Comparison of ENCODE assay signal across 29 cellular contexts in the genomic region with DNA sequence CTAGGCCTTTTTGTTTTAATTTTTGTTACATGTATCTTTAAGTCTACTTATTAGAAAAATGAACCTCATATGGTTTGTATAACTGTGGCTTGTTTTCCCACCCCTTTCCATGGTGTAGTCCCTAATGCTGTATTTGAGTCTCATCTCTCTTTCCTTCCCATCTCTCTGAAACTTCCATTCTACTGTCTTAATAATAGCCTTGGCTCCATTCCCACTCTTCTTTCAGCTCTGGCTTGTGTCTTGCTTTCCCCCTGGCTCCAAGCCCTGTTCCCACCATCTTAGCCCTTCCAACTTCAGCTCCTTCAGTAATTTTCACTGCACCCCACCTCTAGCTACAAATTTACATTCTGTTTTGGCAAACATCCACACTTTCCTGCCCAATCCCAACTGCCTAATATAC.
"Had no signal": no experiment of that assay in that cellular context is flagged by ENCODE, and none has a peak within 500 bp of the region (broad histone marks: within the 10 kb centered on the region; RNA-seq: fewer than 3 reads in every experiment).

No MANE protein-coding gene starts in this region.

- H3K36me3 ChIP-seq: brain microvascular endothelial cell, MG63 had no signal

- H3K4me3 Mint-ChIP-seq: activated CD4-positive, alpha-beta T cell treated with anti-CD3 and anti-CD28 coated beads, Interleukin-2, amount 10 ng/mL, durations not matched to agents 24 days and 14 days; activated CD8-positive, alpha-beta T cell treated with anti-CD3 and anti-CD28 coated beads for 36 hours; activated naive CD8-positive, alpha-beta T cell treated with anti-CD3 and anti-CD28 coated beads for 36 hours; activated T-cell treated with anti-CD3 and anti-CD28 coated beads, Interleukin-2, amount 50 U/mL, for 72 hours; activated T-helper 17 cell treated with anti-CD3 and anti-CD28 coated beads, Interleukin-2, amount 50 U/mL, for 72 hours; T-helper 1 cell treated with Interleukin-12 subunit alpha and Interleukin-12 subunit beta and Interleukin-4 antibody, amounts not matched to agents 30 μg/mL and 1 μg/mL, for 36 hours; T-helper 2 cell treated with Interferon-gamma antibody and Interleukin-4, amounts not matched to agents 5 μg/mL and 100 μg/mL, for 36 hours had no signal

- DNase-seq: activated CD4-positive, alpha-beta T cell treated with anti-CD3 and anti-CD28 coated beads, Interleukin-2, amount 10 ng/mL, durations not matched to agents 24 days and 14 days; activated CD4-positive, alpha-beta T cell treated with anti-CD3 and anti-CD28 coated beads, Interleukin-2, amount 50 U/mL, for 4 hours; activated CD8-positive, alpha-beta T cell treated with anti-CD3 and anti-CD28 coated beads for 36 hours; activated effector memory CD4-positive, alpha-beta T cell treated with anti-CD3 and anti-CD28 coated beads, Interleukin-2, amount 50 U/mL, for 16 hours; activated naive CD4-positive, alpha-beta T cell; activated naive CD4-positive, alpha-beta T cell treated with anti-CD3 and anti-CD28 coated beads, Interleukin-2, amount 50 U/mL, for 16 hours; activated naive CD8-positive, alpha-beta T cell treated with anti-CD3 and anti-CD28 coated beads for 36 hours; activated T-cell treated with anti-CD3 and anti-CD28 coated beads, Interleukin-2, amount 50 U/mL, for 1 hour; activated T-cell treated with anti-CD3 and anti-CD28 coated beads, Interleukin-2, amount 50 U/mL, for 72 hours; amniotic stem cell; aorta; brain microvascular endothelial cell; central memory CD4-positive, alpha-beta T cell; Kasumi-1; MG63; NCI-H1048; NCI-H1417; NCI-H146; NCI-H187; NCI-H2029 treated with DMSO at 0.1 percent for 48 hours; NCI-H2107; NCI-H510A; NCI-H526; NCI-H748 treated with DMSO at 0.1 percent for 48 hours; OCI-M1; Right ventricle myocardium superior had no signal

- H3K4me3 ChIP-seq: MG63 had no signal

- H3K27me3 Mint-ChIP-seq: activated CD4-positive, alpha-beta T cell treated with anti-CD3 and anti-CD28 coated beads, Interleukin-2, amount 10 ng/mL, durations not matched to agents 24 days and 14 days; activated CD8-positive, alpha-beta T cell treated with anti-CD3 and anti-CD28 coated beads for 36 hours; activated naive CD8-positive, alpha-beta T cell treated with anti-CD3 and anti-CD28 coated beads for 36 hours; activated T-helper 17 cell treated with anti-CD3 and anti-CD28 coated beads, Interleukin-2, amount 50 U/mL, for 72 hours had no signal

- H3K27me3 ChIP-seq: brain microvascular endothelial cell, MG63 had no signal

- H3K4me1 Mint-ChIP-seq: activated CD4-positive, alpha-beta T cell treated with anti-CD3 and anti-CD28 coated beads, Interleukin-2, amount 10 ng/mL, durations not matched to agents 24 days and 14 days; activated naive CD8-positive, alpha-beta T cell treated with anti-CD3 and anti-CD28 coated beads for 36 hours; activated T-helper 17 cell treated with anti-CD3 and anti-CD28 coated beads, Interleukin-2, amount 50 U/mL, for 72 hours had no signal

- ATAC-seq: activated CD8-positive, alpha-beta T cell treated with anti-CD3 and anti-CD28 coated beads for 36 hours; activated T-cell treated with anti-CD3 and anti-CD28 coated beads, Interleukin-2, amount 50 U/mL, for 72 hours; activated T-helper 17 cell treated with anti-CD3 and anti-CD28 coated beads, Interleukin-2, amount 50 U/mL, for 72 hours had no signal

- H3K27ac ChIP-seq: brain microvascular endothelial cell had no signal

- H3K9me3 ChIP-seq: MG63 had no signal

- H3K27ac Mint-ChIP-seq: activated CD4-positive, alpha-beta T cell treated with anti-CD3 and anti-CD28 coated beads, Interleukin-2, amount 10 ng/mL, durations not matched to agents 24 days and 14 days; activated CD8-positive, alpha-beta T cell treated with anti-CD3 and anti-CD28 coated beads for 36 hours; activated naive CD8-positive, alpha-beta T cell treated with anti-CD3 and anti-CD28 coated beads for 36 hours; activated T-cell treated with anti-CD3 and anti-CD28 coated beads, Interleukin-2, amount 50 U/mL, for 72 hours; activated T-helper 17 cell treated with anti-CD3 and anti-CD28 coated beads, Interleukin-2, amount 50 U/mL, for 72 hours; T-helper 1 cell treated with Interleukin-12 subunit alpha and Interleukin-12 subunit beta and Interleukin-4 antibody, amounts not matched to agents 30 μg/mL and 1 μg/mL, for 36 hours; T-helper 2 cell treated with Interferon-gamma antibody and Interleukin-4, amounts not matched to agents 5 μg/mL and 100 μg/mL, for 36 hours had no signal

- H3K9me3 Mint-ChIP-seq: activated CD8-positive, alpha-beta T cell treated with anti-CD3 and anti-CD28 coated beads for 36 hours had no signal

- H3K36me3 Mint-ChIP-seq: activated naive CD8-positive, alpha-beta T cell treated with anti-CD3 and anti-CD28 coated beads for 36 hours had no signal
